ENCODE assay signal across 1 cellular context in genomic region chr4:98143001-98143899, GRCh38.
TF ChIP-seq lines count a peak whose summit lies in the region.

Gene STPG2, minus strand, starts transcription at chr4:98143476.

TF ChIP-seq in GM12878, 131 proteins besides CTCF, POLR2A, EP300 and RAD21 (continued from another document and continues in another):
- TF ChIP-seq WRNIP1 (IDR thresholded peaks at IDR 0.05; ENCODE audit: borderline replicate concordance, low read depth, low read length): no peak
- TF ChIP-seq ATF3 (IDR thresholded peaks at IDR 0.05; ENCODE audit: borderline replicate concordance, extremely low read depth, low read depth, low read length): no peak
- TF ChIP-seq CBX3 (IDR thresholded peaks at IDR 0.05; ENCODE audit: borderline replicate concordance, low read depth): no peak
- no peak for TF ChIP-seq ZNF24 (IDR thresholded peaks at IDR 0.05)
- TF ChIP-seq SPI1 (IDR thresholded peaks at IDR 0.05; ENCODE audit: borderline replicate concordance, insufficient read depth, low read depth, low read length): no peak
- no peak for TF ChIP-seq RBBP5 (conservative IDR thresholded peaks at IDR 0.05)
- TF ChIP-seq STAT1 (conservative IDR thresholded peaks at IDR 0.05): no peak
- no peak for TF ChIP-seq MTA3 (IDR thresholded peaks at IDR 0.05; ENCODE audit: borderline replicate concordance, low read length)
- TF ChIP-seq TCF12 (IDR thresholded peaks at IDR 0.05; ENCODE audit: low read depth, low read length): no peak
- peak; percentile 80; the same call in 1 of the 2 replicates for TF ChIP-seq ZBTB40 (IDR thresholded peaks at IDR 0.05; ENCODE audit: borderline replicate concordance)
- TF ChIP-seq ZBTB4 (CRISPR knock-in tag; IDR thresholded peaks at IDR 0.05): no peak
- no peak for TF ChIP-seq NKRF (conservative IDR thresholded peaks at IDR 0.05)
- TF ChIP-seq FOXM1 (IDR thresholded peaks at IDR 0.05; ENCODE audit: low read depth, low read length): no peak
- peak; percentile 29; the same call in 1 of the 2 replicates for TF ChIP-seq RB1 (IDR thresholded peaks at IDR 0.05; ENCODE audit: borderline replicate concordance)
- no peak for TF ChIP-seq PRDM15 (CRISPR knock-in tag; IDR thresholded peaks at IDR 0.05)
- TF ChIP-seq TARDBP (IDR thresholded peaks at IDR 0.05; ENCODE audit: borderline replicate concordance): no peak
- no peak for TF ChIP-seq MYB (IDR thresholded peaks at IDR 0.05; ENCODE audit: borderline replicate concordance, low read depth, low read length)
- TF ChIP-seq HSF1 (IDR thresholded peaks at IDR 0.05; ENCODE audit: low read depth, low read length): no peak
- TF ChIP-seq KAT2A (conservative IDR thresholded peaks at IDR 0.05; ENCODE audit: control insufficient read depth, low read depth, low read length): no peak
- TF ChIP-seq STAT3 (IDR thresholded peaks at IDR 0.05; ENCODE audit: low read depth, low read length): no peak
- no peak for TF ChIP-seq RCOR1 (conservative IDR thresholded peaks at IDR 0.05; ENCODE audit: low read depth, low read length)
- no peak for TF ChIP-seq YY1 (IDR thresholded peaks at IDR 0.05; ENCODE audit: low read depth, low read length)
- peak; percentile 28; the same call in 1 of the 2 replicates for TF ChIP-seq BMI1 (IDR thresholded peaks at IDR 0.05; ENCODE audit: borderline replicate concordance)
- TF ChIP-seq CREB1 (IDR thresholded peaks at IDR 0.05; ENCODE audit: low read depth): no peak
- no peak for TF ChIP-seq IRF3 (IDR thresholded peaks at IDR 0.05)
- TF ChIP-seq NFIC (IDR thresholded peaks at IDR 0.05; ENCODE audit: low read depth, low read length): no peak
- TF ChIP-seq USF1 (IDR thresholded peaks at IDR 0.05; ENCODE audit: borderline replicate concordance, extremely low read length, insufficient read depth, low read depth, low read length): no peak
- no peak for TF ChIP-seq ZZZ3 (IDR thresholded peaks at IDR 0.05; ENCODE audit: control insufficient read depth, insufficient read length, low read depth)
- peak; percentile 46; the same call in 1 of the 2 replicates for TF ChIP-seq POLR2AphosphoS2 (IDR thresholded peaks at IDR 0.05; ENCODE audit: low read depth, low read length)
- TF ChIP-seq JUND (IDR thresholded peaks at IDR 0.05; ENCODE audit: low read depth, low read length): no peak
- TF ChIP-seq HDAC2 (IDR thresholded peaks at IDR 0.05): no peak
- no peak for TF ChIP-seq YBX1 (IDR thresholded peaks at IDR 0.05)
- TF ChIP-seq SMARCA5 (IDR thresholded peaks at IDR 0.05): peak; percentile 25; the same call in 1 of the 2 replicates
- peak; percentile 85 for TF ChIP-seq GABPA (IDR thresholded peaks at IDR 0.05; ENCODE audit: low read depth)
- TF ChIP-seq EZH2 (IDR thresholded peaks at IDR 0.05; ENCODE audit: borderline replicate concordance, control insufficient read depth, low read depth, low read length): no peak
- no peak for TF ChIP-seq EED (IDR thresholded peaks at IDR 0.05; ENCODE audit: low read depth)
- TF ChIP-seq CHD1 (IDR thresholded peaks at IDR 0.05; ENCODE audit: low read depth, low read length): no peak
- no peak for TF ChIP-seq SUZ12 (IDR thresholded peaks at IDR 0.05; ENCODE audit: unreplicated experiment)
- TF ChIP-seq ZBTB11 (CRISPR knock-in tag; IDR thresholded peaks at IDR 0.05): no peak
- no peak for TF ChIP-seq SUPT20H (IDR thresholded peaks at IDR 0.05; ENCODE audit: borderline replicate concordance, control insufficient read depth, low read depth, low read length)
- TF ChIP-seq NRF1 (conservative IDR thresholded peaks at IDR 0.05; ENCODE audit: low read depth, low read length): peak; percentile 81
